ENCODE assay signal across 1 cellular context in genomic region chr6:131807644-131808459, GRCh38.
A peak's percentile ranks its signal among the peaks of the same experiment; 100 is the strongest.
TF ChIP-seq lines count a peak whose summit lies in the region.

Gene ENPP1 (plus strand): TSS chr6:131808020. CDS start chr6:131808036, 16 bp downstream.

TF ChIP-seq in HepG2, 621 proteins besides CTCF, POLR2A, EP300 and RAD21 (continued from another document and continues in another):
- TF ChIP-seq NFE2L2 (IDR thresholded peaks at IDR 0.05; ENCODE audit: low read length) (no peak), STAT5B (CRISPR knock-in tag; IDR thresholded peaks at IDR 0.05) (no peak), FOXA1 (IDR thresholded peaks at IDR 0.05) (no peak), FOXA1 (CRISPR knock-in tag; IDR thresholded peaks at IDR 0.05) (no peak), BCLAF1 (IDR thresholded peaks at IDR 0.05) (no peak), ZNF383 (CRISPR knock-in tag; IDR thresholded peaks at IDR 0.05; ENCODE audit: borderline replicate concordance) (no peak), ZNF274 (CRISPR knock-in tag; IDR thresholded peaks at IDR 0.05) (peak; percentile 89), ZNF605 (CRISPR knock-in tag; IDR thresholded peaks at IDR 0.05) (peak; percentile 47; the same call in 1 of the 2 replicates), YEATS4 (CRISPR knock-in tag; IDR thresholded peaks at IDR 0.05; ENCODE audit: borderline replicate concordance) (peak; percentile 31; the same call in 1 of the 2 replicates), PRPF4 (IDR thresholded peaks at IDR 0.05; ENCODE audit: low read depth, low read length, poor library complexity, severe bottlenecking) (no peak), MIXL1 (CRISPR knock-in tag; IDR thresholded peaks at IDR 0.05) (no peak), HOXA9 (CRISPR knock-in tag; IDR thresholded peaks at IDR 0.05; ENCODE audit: borderline replicate concordance) (peak; percentile 76; the same call in 1 of the 2 replicates), PAX8 (CRISPR knock-in tag; IDR thresholded peaks at IDR 0.05; ENCODE audit: borderline replicate concordance) (no peak), GATAD2A (CRISPR knock-in tag; IDR thresholded peaks at IDR 0.05) (peak; percentile 62), NFKB2 (CRISPR knock-in tag; IDR thresholded peaks at IDR 0.05; ENCODE audit: borderline replicate concordance) (peak; percentile 61; the same call in 1 of the 2 replicates), ZSCAN25 (CRISPR knock-in tag; IDR thresholded peaks at IDR 0.05) (peak; percentile 72), RARG (CRISPR knock-in tag; IDR thresholded peaks at IDR 0.05; ENCODE audit: low read depth) (no peak), SRY (CRISPR knock-in tag; IDR thresholded peaks at IDR 0.05) (no peak; the same call in 1 of the 2 replicates), ARID2 (CRISPR knock-in tag; IDR thresholded peaks at IDR 0.05; ENCODE audit: borderline replicate concordance) (peak; percentile 34; the same call in 1 of the 2 replicates), HNRNPH1 (optimal IDR thresholded peaks at IDR 0.05; ENCODE audit: low read depth, low read length) (no peak), HCFC1 (IDR thresholded peaks at IDR 0.05; ENCODE audit: low read depth, low read length) (no peak), ZNF292 (CRISPR knock-in tag; IDR thresholded peaks at IDR 0.05; ENCODE audit: borderline replicate concordance, low read depth) (0 out of 2 replicates have a peak, but pooled peaks have one; percentile 83), FOXC1 (CRISPR knock-in tag; IDR thresholded peaks at IDR 0.05; ENCODE audit: borderline replicate concordance) (peak; percentile 71; the same call in 1 of the 2 replicates), REPIN1 (CRISPR knock-in tag; IDR thresholded peaks at IDR 0.05; ENCODE audit: borderline replicate concordance, low read depth) (peak; percentile 40; the same call in 1 of the 2 replicates), MED8 (CRISPR knock-in tag; IDR thresholded peaks at IDR 0.05; ENCODE audit: insufficient replicate concordance) (no peak), PHF8 (CRISPR knock-in tag; IDR thresholded peaks at IDR 0.05) (peak; percentile 71), TEF (CRISPR knock-in tag; IDR thresholded peaks at IDR 0.05) (no peak), ZNF326 (CRISPR knock-in tag; IDR thresholded peaks at IDR 0.05; ENCODE audit: borderline replicate concordance) (no peak), ZSCAN30 (CRISPR knock-in tag; IDR thresholded peaks at IDR 0.05) (0 out of 2 replicates have a peak, but pooled peaks have one; percentile 49), GABPB1 (CRISPR knock-in tag; IDR thresholded peaks at IDR 0.05) (peak; percentile 39; the same call in 1 of the 2 replicates), ETV6 (CRISPR knock-in tag; conservative IDR thresholded peaks at IDR 0.05) (0 out of 2 replicates have a peak, but pooled peaks have one; percentile 24), HNF4A (CRISPR knock-in tag; IDR thresholded peaks at IDR 0.05) (peak; percentile 11; the same call in 1 of the 2 replicates), DPF2 (CRISPR knock-in tag; IDR thresholded peaks at IDR 0.05; ENCODE audit: borderline replicate concordance, low read depth) (no peak), TCF7 (IDR thresholded peaks at IDR 0.05; ENCODE audit: low read depth) (no peak), ZNF24 (IDR thresholded peaks at IDR 0.05) (no peak), TCF12 (IDR thresholded peaks at IDR 0.05) (no peak), TCF12 (CRISPR knock-in tag; IDR thresholded peaks at IDR 0.05) (0 out of 2 replicates have a peak, but pooled peaks have one; percentile 40), SMARCE1 (IDR thresholded peaks at IDR 0.05; ENCODE audit: borderline replicate concordance) (no peak), TGIF2 (CRISPR knock-in tag; IDR thresholded peaks at IDR 0.05) (no peak), REL (CRISPR knock-in tag; conservative IDR thresholded peaks at IDR 0.05) (0 out of 2 replicates have a peak, but pooled peaks have one; percentile 79), UBTF (CRISPR knock-in tag; IDR thresholded peaks at IDR 0.05) (peak; percentile 91), ZNF331 (CRISPR knock-in tag; IDR thresholded peaks at IDR 0.05) (peak; percentile 40; the same call in 1 of the 2 replicates), ZNF354B (CRISPR knock-in tag; IDR thresholded peaks at IDR 0.05) (no peak), ATF1 (CRISPR knock-in tag; IDR thresholded peaks at IDR 0.05) (no peak), PRDM15 (CRISPR knock-in tag; IDR thresholded peaks at IDR 0.05) (peak; percentile 9; the same call in 1 of the 2 replicates), NFE2L1 (CRISPR knock-in tag; IDR thresholded peaks at IDR 0.05; ENCODE audit: borderline replicate concordance) (no peak)
- TF ChIP-seq, protein P1, sequence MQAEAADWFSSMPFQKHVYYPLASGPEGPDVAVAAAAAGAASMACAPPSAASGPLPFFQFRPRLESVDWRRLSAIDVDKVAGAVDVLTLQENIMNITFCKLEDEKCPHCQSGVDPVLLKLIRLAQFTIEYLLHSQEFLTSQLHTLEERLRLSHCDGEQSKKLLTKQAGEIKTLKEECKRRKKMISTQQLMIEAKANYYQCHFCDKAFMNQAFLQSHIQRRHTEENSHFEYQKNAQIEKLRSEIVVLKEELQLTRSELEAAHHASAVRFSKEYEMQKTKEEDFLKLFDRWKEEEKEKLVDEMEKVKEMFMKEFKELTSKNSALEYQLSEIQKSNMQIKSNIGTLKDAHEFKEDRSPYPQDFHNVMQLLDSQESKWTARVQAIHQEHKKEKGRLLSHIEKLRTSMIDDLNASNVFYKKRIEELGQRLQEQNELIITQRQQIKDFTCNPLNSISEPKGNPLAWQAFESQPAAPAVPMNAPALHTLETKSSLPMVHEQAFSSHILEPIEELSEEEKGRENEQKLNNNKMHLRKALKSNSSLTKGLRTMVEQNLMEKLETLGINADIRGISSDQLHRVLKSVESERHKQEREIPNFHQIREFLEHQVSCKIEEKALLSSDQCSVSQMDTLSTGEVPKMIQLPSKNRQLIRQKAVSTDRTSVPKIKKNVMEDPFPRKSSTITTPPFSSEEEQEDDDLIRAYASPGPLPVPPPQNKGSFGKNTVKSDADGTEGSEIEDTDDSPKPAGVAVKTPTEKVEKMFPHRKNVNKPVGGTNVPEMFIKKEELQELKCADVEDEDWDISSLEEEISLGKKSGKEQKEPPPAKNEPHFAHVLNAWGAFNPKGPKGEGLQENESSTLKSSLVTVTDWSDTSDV (CRISPR knock-in tag; IDR thresholded peaks at IDR 0.05) = peak; percentile 56; the same call in 1 of the 2 replicates
- TF ChIP-seq, protein P2, sequence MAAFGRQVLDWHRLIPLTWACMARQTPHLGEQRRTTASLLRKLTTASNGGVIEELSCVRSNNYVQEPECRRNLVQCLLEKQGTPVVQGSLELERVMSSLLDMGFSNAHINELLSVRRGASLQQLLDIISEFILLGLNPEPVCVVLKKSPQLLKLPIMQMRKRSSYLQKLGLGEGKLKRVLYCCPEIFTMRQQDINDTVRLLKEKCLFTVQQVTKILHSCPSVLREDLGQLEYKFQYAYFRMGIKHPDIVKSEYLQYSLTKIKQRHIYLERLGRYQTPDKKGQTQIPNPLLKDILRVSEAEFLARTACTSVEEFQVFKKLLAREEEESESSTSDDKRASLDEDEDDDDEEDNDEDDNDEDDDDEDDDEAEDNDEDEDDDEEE (CRISPR knock-in tag; IDR thresholded peaks at IDR 0.05) = 0 out of 2 replicates have a peak, but pooled peaks have one; percentile 5
- TF ChIP-seq, protein P3, sequence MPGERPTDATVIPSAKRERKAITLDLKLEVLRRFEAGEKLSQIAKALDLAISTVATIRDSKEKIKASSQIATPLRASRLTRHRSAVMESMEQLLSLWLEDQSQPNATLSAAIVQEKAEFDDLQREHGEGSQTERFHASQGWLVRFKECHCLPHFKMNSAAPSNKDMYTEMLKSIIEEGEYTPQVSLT (CRISPR knock-in tag; IDR thresholded peaks at IDR 0.05; ENCODE audit: borderline replicate concordance, low read depth) = no peak
- TF ChIP-seq, protein P4, sequence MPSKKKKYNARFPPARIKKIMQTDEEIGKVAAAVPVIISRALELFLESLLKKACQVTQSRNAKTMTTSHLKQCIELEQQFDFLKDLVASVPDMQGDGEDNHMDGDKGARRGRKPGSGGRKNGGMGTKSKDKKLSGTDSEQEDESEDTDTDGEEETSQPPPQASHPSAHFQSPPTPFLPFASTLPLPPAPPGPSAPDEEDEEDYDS (CRISPR knock-in tag; IDR thresholded peaks at IDR 0.05) = peak; percentile 51
- TF ChIP-seq, protein P5, sequence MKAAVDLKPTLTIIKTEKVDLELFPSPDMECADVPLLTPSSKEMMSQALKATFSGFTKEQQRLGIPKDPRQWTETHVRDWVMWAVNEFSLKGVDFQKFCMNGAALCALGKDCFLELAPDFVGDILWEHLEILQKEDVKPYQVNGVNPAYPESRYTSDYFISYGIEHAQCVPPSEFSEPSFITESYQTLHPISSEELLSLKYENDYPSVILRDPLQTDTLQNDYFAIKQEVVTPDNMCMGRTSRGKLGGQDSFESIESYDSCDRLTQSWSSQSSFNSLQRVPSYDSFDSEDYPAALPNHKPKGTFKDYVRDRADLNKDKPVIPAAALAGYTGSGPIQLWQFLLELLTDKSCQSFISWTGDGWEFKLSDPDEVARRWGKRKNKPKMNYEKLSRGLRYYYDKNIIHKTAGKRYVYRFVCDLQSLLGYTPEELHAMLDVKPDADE (CRISPR knock-in tag; IDR thresholded peaks at IDR 0.05) = no peak
- TF ChIP-seq, protein P6, sequence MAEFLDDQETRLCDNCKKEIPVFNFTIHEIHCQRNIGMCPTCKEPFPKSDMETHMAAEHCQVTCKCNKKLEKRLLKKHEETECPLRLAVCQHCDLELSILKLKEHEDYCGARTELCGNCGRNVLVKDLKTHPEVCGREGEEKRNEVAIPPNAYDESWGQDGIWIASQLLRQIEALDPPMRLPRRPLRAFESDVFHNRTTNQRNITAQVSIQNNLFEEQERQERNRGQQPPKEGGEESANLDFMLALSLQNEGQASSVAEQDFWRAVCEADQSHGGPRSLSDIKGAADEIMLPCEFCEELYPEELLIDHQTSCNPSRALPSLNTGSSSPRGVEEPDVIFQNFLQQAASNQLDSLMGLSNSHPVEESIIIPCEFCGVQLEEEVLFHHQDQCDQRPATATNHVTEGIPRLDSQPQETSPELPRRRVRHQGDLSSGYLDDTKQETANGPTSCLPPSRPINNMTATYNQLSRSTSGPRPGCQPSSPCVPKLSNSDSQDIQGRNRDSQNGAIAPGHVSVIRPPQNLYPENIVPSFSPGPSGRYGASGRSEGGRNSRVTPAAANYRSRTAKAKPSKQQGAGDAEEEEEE (CRISPR knock-in tag; IDR thresholded peaks at IDR 0.05; ENCODE audit: borderline replicate concordance) = no peak
